Comparison of ENCODE assay signal across 17 cellular contexts in genomic region chr1:232684331-232685105, GRCh38. TPM values are rescaled to one million over a fixed set of nuclear protein-coding genes. Genes with fewer than 3 reads are reported as not detected.
DNase-seq lines count a peak whose midpoint lies in the region; ATAC-seq and TF ChIP-seq lines count a peak whose summit lies in the region.
"Had no signal": no experiment of that assay in that cellular context is flagged by ENCODE, and none has a peak within 500 bp of the region (broad histone marks: within the 10 kb centered on the region; RNA-seq: fewer than 3 reads in every experiment).

No MANE protein-coding gene starts in this region.

- TF ChIP-seq CTCF in fibroblast of mammary gland (conservative IDR thresholded peaks at IDR 0.05; ENCODE audit: control insufficient read depth, insufficient read depth, low read depth, low read length) = no peak

- no peak overlapping the region for H3K27ac ChIP-seq in caudate nucleus (ENCODE audit: low read depth, low read length)
- H3K27ac ChIP-seq: hepatocyte had no signal

- no peak overlapping the region for H3K4me3 ChIP-seq in fibroblast of mammary gland (ENCODE audit: control insufficient read depth, low read depth, low read length)
- H3K4me3 ChIP-seq: HAP-1, hepatocyte had no signal

- DNase-seq in A172 (ENCODE audit: low spot score) (peak; percentile 39), ELR (ENCODE audit: low read depth) (peak; percentile 36), SW480 (ENCODE audit: low spot score) (peak; percentile 33), fibroblast of mammary gland (ENCODE audit: low read depth) (peak; percentile 50), caudate nucleus (lab: John Stamatoyannopoulos, UW) (no peak), RPMI8226 (no peak)
- DNase-seq: activated CD4-positive, alpha-beta memory T cell treated with anti-CD3 and anti-CD28 coated beads for 36 hours; activated naive CD8-positive, alpha-beta T cell treated with anti-CD3 and anti-CD28 coated beads, Interleukin-2, amount 10 ng/mL, durations not matched to agents 7 days and 5 days; activated T-cell treated with anti-CD3 and anti-CD28 coated beads, Interleukin-2, amount 50 U/mL, for 4 hours; Calu3; midbrain; NCI-H146; stimulated activated CD4-positive, alpha-beta T cell treated with anti-CD3 and anti-CD28 coated beads, Interleukin-1b, Interleukin-23, amount 100 ng/mL, for 48 hours had no signal

- ATAC-seq in GM21825 (IDR thresholded peaks at IDR 0.05; ENCODE audit: unreplicated experiment) = no peak
- no peak for ATAC-seq in GM19328 (IDR thresholded peaks at IDR 0.05; ENCODE audit: unreplicated experiment)
- ATAC-seq: activated T-cell treated with anti-CD3 and anti-CD28 coated beads, Interleukin-2, amount 50 U/mL, for 4 hours had no signal

RNA-seq across cellular contexts. Expression of gene SIPA1L2, which starts 54.6 kb away (rescaled TPM):
- 0.77 and 1.2 TPM in 2 replicates for total RNA-seq in A172 (2014; rRNA removed; shearing (Covaris generic))

Comparison
In these comparisons a context has a peak if more than half of its experiments do, and no peak if none do; other contexts are left out.
1. DNase-seq: peak in A172 (single experiment), ELR (single experiment), SW480 (single experiment) and fibroblast of mammary gland (single experiment); none in caudate nucleus (0 of 61) and RPMI8226 (single experiment).